In genomic region chr7:106622654-106623314, GRCh38 we compare ENCODE assay signal across 25 cellular contexts.
"Had no signal": no experiment of that assay in that cellular context is flagged by ENCODE, and none has a peak within 500 bp of the region (broad histone marks: within the 10 kb centered on the region; RNA-seq: fewer than 3 reads in every experiment).

No MANE protein-coding gene starts in this region.

- DNase-seq: activated CD4-positive, alpha-beta T cell treated with anti-CD3 and anti-CD28 coated beads for 36 hours; activated CD4-positive, alpha-beta T cell treated with anti-CD3 and anti-CD28 coated beads, Interleukin-2, amount 10 ng/mL, durations not matched to agents 7 days and 5 days; activated CD4-positive, alpha-beta T cell treated with anti-CD3 and anti-CD28 coated beads, Interleukin-2, amount 50 U/mL, for 48 hours; activated CD8-positive, alpha-beta T cell treated with anti-CD3 and anti-CD28 coated beads, Interleukin-2, amount 10 ng/mL, durations not matched to agents 7 days and 5 days; activated gamma-delta T cell treated with Interleukin-2 at 50 U/mL for 16 hours; activated naive CD4-positive, alpha-beta T cell treated with anti-CD3 and anti-CD28 coated beads for 36 hours; activated T-cell treated with anti-CD3 and anti-CD28 coated beads, Interleukin-2, amount 50 U/mL, for 24 hours; adrenal gland; body of pancreas; NCI-H1105; NCI-H1417 treated with DMSO at 0.1 percent for 48 hours; NCI-H1930; NCI-H2081 treated with DMSO at 0.1 percent for 48 hours; NCI-H345; NCI-H524 treated with DMSO at 0.1 percent for 48 hours; SHP77; SJCRH30; SK-N-SH had no signal

- ATAC-seq: activated CD4-positive, alpha-beta T cell treated with anti-CD3 and anti-CD28 coated beads for 36 hours; activated CD4-positive, CD25-positive, alpha-beta regulatory T cell treated with anti-CD3 and anti-CD28 coated beads, Interleukin-2, amount 50 U/mL, for 24 hours; activated CD8-positive, alpha-beta T cell treated with anti-CD3 and anti-CD28 coated beads, Interleukin-2, amount 10 ng/mL, durations not matched to agents 7 days and 5 days; activated naive CD4-positive, alpha-beta T cell treated with anti-CD3 and anti-CD28 coated beads, Interleukin-2, amount 50 U/mL, for 72 hours; body of pancreas; Panc1; WTC11 had no signal

- H3K4me3 ChIP-seq: adrenal gland, body of pancreas, breast epithelium, SJCRH30 had no signal

- H3K27ac ChIP-seq: adrenal gland, body of pancreas, breast epithelium, SJCRH30 had no signal

- FAIRE-seq: astrocyte, TTC549 had no signal
